19 cellular contexts compared by ENCODE assay signal in the genomic region with DNA sequence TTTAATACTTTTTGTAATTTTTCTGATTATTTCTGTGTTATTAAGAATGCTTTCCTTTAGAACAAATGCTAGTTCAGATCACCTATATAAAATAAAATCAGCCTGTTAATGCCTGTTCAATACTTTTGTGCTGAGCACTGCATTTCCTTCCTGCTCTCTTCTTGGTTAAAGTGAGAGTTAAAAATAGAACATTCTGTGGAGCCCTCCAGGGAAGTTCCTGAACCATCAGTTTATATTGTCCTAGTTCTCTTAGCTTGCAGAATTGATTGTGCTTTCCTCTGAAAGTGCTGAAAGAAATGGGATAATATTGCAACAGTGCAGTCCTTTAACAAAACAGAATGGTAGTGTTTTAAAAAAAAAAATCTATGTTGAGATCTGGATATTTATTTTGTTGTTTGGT.
A peak's percentile ranks its signal among the peaks of the same experiment; 100 is the strongest.
DNase-seq lines count a peak whose midpoint lies in the region; ATAC-seq and TF ChIP-seq lines count a peak whose summit lies in the region.
"Had no signal": no experiment of that assay in that cellular context is flagged by ENCODE, and none has a peak within 500 bp of the region (broad histone marks: within the 10 kb centered on the region; RNA-seq: fewer than 3 reads in every experiment).

No MANE protein-coding gene starts in this region.

- H3K9me3 ChIP-seq in neural progenitor cell (ENCODE audit: low read depth) = no peaks in the 10 kb centered on the region
- H3K9me3 ChIP-seq: left lung, pancreas, spleen, testis had no signal

- no peak for TF ChIP-seq POLR2A in lower leg skin (IDR thresholded peaks at IDR 0.05)

- no peaks in the 10 kb centered on the region for H4K20me1 ChIP-seq in neural progenitor cell (ENCODE audit: low read depth)

- no peak overlapping the region for H3K4me2 ChIP-seq in neural progenitor cell
- H3K4me2 ChIP-seq: PC-9 had no signal

- peaks cover 12% of the 10 kb centered on the region for H3K4me1 Mint-ChIP-seq in neural progenitor cell
- H3K4me1 Mint-ChIP-seq: endodermal cell had no signal

- H3K36me3 Mint-ChIP-seq in neural progenitor cell = peaks cover 16% of the 10 kb centered on the region

- ATAC-seq in left ventricle myocardium superior = peak; percentile 46
- ATAC-seq in HG03439 (IDR thresholded peaks at IDR 0.05; ENCODE audit: unreplicated experiment) = no peak
- ATAC-seq: GM12878, left lung, pancreas had no signal

- H3K27ac Mint-ChIP-seq in neural progenitor cell = no peak overlapping the region
- H3K27ac Mint-ChIP-seq: activated CD4-positive, alpha-beta T cell treated with anti-CD3 and anti-CD28 coated beads, Interleukin-2, amount 10 ng/mL, durations not matched to agents 24 days and 14 days; endodermal cell had no signal

- no peaks in the 10 kb centered on the region for H3K36me3 ChIP-seq in neural progenitor cell

- no peak overlapping the region for H3K4me3 ChIP-seq in neural progenitor cell
- H3K4me3 ChIP-seq in lower leg skin (ENCODE audit: low read depth, poor library complexity, severe bottlenecking) = no peak overlapping the region
- H3K4me3 ChIP-seq: GM12878, left lung, pancreas, PC-9, spleen, testis had no signal

- H3K27me3 ChIP-seq in neural progenitor cell = no peaks in the 10 kb centered on the region
- H3K27me3 ChIP-seq: left lung, pancreas, spleen, testis had no signal

- TF ChIP-seq CTCF in neural progenitor cell (IDR thresholded peaks at IDR 0.05) (no peak), lower leg skin (IDR thresholded peaks at IDR 0.05) (no peak)

- H3K27me3 Mint-ChIP-seq in neural progenitor cell (ENCODE audit: insufficient read depth, low read depth) = no peaks in the 10 kb centered on the region
- H3K27me3 Mint-ChIP-seq: activated CD4-positive, alpha-beta T cell treated with anti-CD3 and anti-CD28 coated beads, Interleukin-2, amount 10 ng/mL, durations not matched to agents 24 days and 14 days had no signal

- H2AFZ ChIP-seq in neural progenitor cell (replicated peaks) = no peak overlapping the region
- H2AFZ ChIP-seq: PC-9 had no signal

- H3K27ac ChIP-seq in neural progenitor cell = peak overlapping the region; percentile 61
- H3K27ac ChIP-seq: left lung, pancreas, PC-9, spleen, testis had no signal

- intact Hi-C loops in left ventricle myocardium superior (cut with micrococcal nuclease) (no loop called here), lower leg skin (cut with DNase I; ENCODE audit: low total_unique reads) (no loop called here)

- H3K79me2 ChIP-seq in neural progenitor cell (ENCODE audit: low read depth) = no peaks in the 10 kb centered on the region

- DNase-seq in KBM-7 (peak; percentile 30), astrocyte of the hippocampus (ENCODE audit: low read depth, low spot score) (peak; percentile 17), left ventricle myocardium superior (no peak), neural progenitor cell (ENCODE audit: low spot score) (no peak), lower leg skin (ENCODE audit: low spot score in 2 of 2) (no peak)
- DNase-seq in activated CD4-positive, CD25-positive, alpha-beta regulatory T cell treated with anti-CD3 and anti-CD28 coated beads, Interleukin-2, amount 50 U/mL, for 72 hours = no peak
- DNase-seq: activated CD4-positive, alpha-beta T cell treated with anti-CD3 and anti-CD28 coated beads, Interleukin-2, amount 10 ng/mL, durations not matched to agents 24 days and 14 days; activated CD8-positive, alpha-beta memory T cell treated with anti-CD3 and anti-CD28 coated beads, Interleukin-2, amount 50 U/mL, for 4 hours; activated gamma-delta T cell; endodermal cell; GDM1; left lung; NCI-H82; pancreas; PC-9; spleen; testis had no signal

- no peaks in the 10 kb centered on the region for H3K9me3 Mint-ChIP-seq in neural progenitor cell
- H3K9me3 Mint-ChIP-seq: activated CD4-positive, alpha-beta T cell treated with anti-CD3 and anti-CD28 coated beads, Interleukin-2, amount 10 ng/mL, durations not matched to agents 24 days and 14 days; endodermal cell had no signal

- H3K4me1 ChIP-seq in neural progenitor cell = peaks cover 7% of the 10 kb centered on the region
- H3K4me1 ChIP-seq: testis had no signal

- no peaks in the 10 kb centered on the region for H3F3A ChIP-seq in neural progenitor cell (ENCODE audit: low read depth)

- in situ Hi-C loops in KBM-7 (cut with MboI; ENCODE audit: low pct_unique_long_range_greater_than_20kb, low sequenced_read_pairs) = no loop called here

- no peak overlapping the region for H3K9ac ChIP-seq in neural progenitor cell

- H3K4me3 Mint-ChIP-seq in neural progenitor cell = no peak overlapping the region
- H3K4me3 Mint-ChIP-seq: activated CD4-positive, alpha-beta T cell treated with anti-CD3 and anti-CD28 coated beads, Interleukin-2, amount 10 ng/mL, durations not matched to agents 24 days and 14 days; endodermal cell had no signal

Comparison
In these comparisons a context has a peak if more than half of its experiments do, and no peak if none do; other contexts are left out.
1. DNase-seq: peak in KBM-7 (single experiment) and astrocyte of the hippocampus (single experiment); none in left ventricle myocardium superior (single experiment), neural progenitor cell (single experiment), lower leg skin (0 of 2) and activated CD4-positive, CD25-positive, alpha-beta regulatory T cell treated with anti-CD3 and anti-CD28 coated beads, Interleukin-2, amount 50 U/mL, for 72 hours (single experiment).